In genomic region chr20:45179166-45179565, GRCh38 we compare ENCODE assay signal across 35 cellular contexts. TPM values are rescaled to one million over a fixed set of nuclear protein-coding genes. Genes with fewer than 3 reads are reported as not detected.
"Had no signal": no experiment of that assay in that cellular context is flagged by ENCODE, and none has a peak within 500 bp of the region (broad histone marks: within the 10 kb centered on the region; RNA-seq: fewer than 3 reads in every experiment).

No MANE protein-coding gene starts in this region.

- FAIRE-seq: astrocyte, colon had no signal

- H3K9me3 ChIP-seq: gastroesophageal sphincter, mucosa of descending colon, thyroid gland, upper lobe of right lung had no signal

- H3K27me3 ChIP-seq: thyroid gland, upper lobe of right lung had no signal

- H3K4me3 Mint-ChIP-seq: activated B cell treated with CpG ODN at 0.5 μM for 24 hours; activated CD4-positive, alpha-beta T cell treated with anti-CD3 and anti-CD28 coated beads for 36 hours; activated naive CD8-positive, alpha-beta T cell; activated T-cell treated with anti-CD3 and anti-CD28 coated beads, Interleukin-2, amount 50 U/mL, for 4 hours; neural crest cell; T-helper 1 cell treated with Interleukin-12 subunit alpha and Interleukin-12 subunit beta and Interleukin-4 antibody, amounts not matched to agents 30 μg/mL and 1 μg/mL, for 36 hours had no signal

- H3K27ac ChIP-seq: gastroesophageal sphincter, thyroid gland, upper lobe of right lung had no signal

- H3K27ac Mint-ChIP-seq: activated B cell treated with CpG ODN at 0.5 μM for 24 hours; activated CD4-positive, alpha-beta T cell treated with anti-CD3 and anti-CD28 coated beads for 36 hours; activated naive CD8-positive, alpha-beta T cell; activated T-helper 2 cell treated with anti-CD3 and anti-CD28 coated beads, Interferon-gamma antibody, Interleukin-2, Interleukin-4, amounts not matched to agents 10 μg/mL and 5 μg/mL and 100 μg/mL, durations not matched to agents 14 hours and 24 hours and 36 hours; T-helper 1 cell treated with Interleukin-12 subunit alpha and Interleukin-12 subunit beta and Interleukin-4 antibody, amounts not matched to agents 30 μg/mL and 1 μg/mL, for 36 hours had no signal

- H3K4me1 Mint-ChIP-seq: activated B cell treated with CpG ODN at 0.5 μM for 24 hours; activated CD4-positive, alpha-beta T cell treated with anti-CD3 and anti-CD28 coated beads for 36 hours; neural crest cell had no signal

- ATAC-seq: activated CD4-positive, alpha-beta T cell treated with anti-CD3 and anti-CD28 coated beads for 36 hours; activated T-cell treated with anti-CD3 and anti-CD28 coated beads, Interleukin-2, amount 50 U/mL, for 4 hours; gastroesophageal sphincter; left cardiac atrium; mucosa of descending colon; sciatic nerve; stimulated activated naive CD8-positive, alpha-beta T cell treated with anti-CD3 and anti-CD28 coated beads, Interleukin-15, Interleukin-2, amounts not matched to agents 100 U/mL and 50 U/mL, for 24 hours; upper lobe of right lung had no signal

- H3K36me3 ChIP-seq: gastroesophageal sphincter, thyroid gland, upper lobe of right lung had no signal

- DNase-seq: activated B cell treated with CpG ODN at 0.5 μM for 24 hours; activated CD4-positive, alpha-beta T cell treated with anti-CD3 and anti-CD28 coated beads for 36 hours; activated CD4-positive, alpha-beta T cell treated with anti-CD3 and anti-CD28 coated beads, Interleukin-2, amount 50 U/mL, for 4 hours; activated CD8-positive, alpha-beta memory T cell treated with anti-CD3 and anti-CD28 coated beads for 24 hours; activated CD8-positive, alpha-beta memory T cell treated with anti-CD3 and anti-CD28 coated beads, Interleukin-2, amount 50 U/mL, for 48 hours; activated naive CD4-positive, alpha-beta T cell; activated T-cell treated with anti-CD3 and anti-CD28 coated beads, Interleukin-2, amount 50 U/mL, for 4 hours; central memory CD4-positive, alpha-beta T cell; effector memory CD4-positive, alpha-beta T cell; head of caudate nucleus; islet precursor cell; left cardiac atrium; mesenchymal stem cell; mucosa of descending colon; stimulated activated CD4-positive, alpha-beta T cell treated with anti-CD3 and anti-CD28 coated beads, Interleukin-4, amount 100 ng/mL, for 1 hour; stimulated activated naive CD8-positive, alpha-beta T cell treated with anti-CD3 and anti-CD28 coated beads, Interleukin-15, Interleukin-2, amounts not matched to agents 100 U/mL and 50 U/mL, for 24 hours; substantia nigra; T1000; thyroid gland; upper lobe of right lung had no signal

- H3K36me3 Mint-ChIP-seq: activated naive CD8-positive, alpha-beta T cell had no signal

- H3K4me1 ChIP-seq: gastroesophageal sphincter, thyroid gland, upper lobe of right lung had no signal

- H3K4me2 ChIP-seq: smooth muscle cell had no signal

- H3K4me3 ChIP-seq: gastroesophageal sphincter, mucosa of descending colon, smooth muscle cell, thyroid gland, upper lobe of right lung had no signal

- H3K9me3 Mint-ChIP-seq: activated B cell treated with CpG ODN at 0.5 μM for 24 hours; activated T-cell treated with anti-CD3 and anti-CD28 coated beads, Interleukin-2, amount 50 U/mL, for 4 hours; activated T-helper 2 cell treated with anti-CD3 and anti-CD28 coated beads, Interferon-gamma antibody, Interleukin-2, Interleukin-4, amounts not matched to agents 10 μg/mL and 5 μg/mL and 100 μg/mL, durations not matched to agents 14 hours and 24 hours and 36 hours; T-helper 1 cell treated with Interleukin-12 subunit alpha and Interleukin-12 subunit beta and Interleukin-4 antibody, amounts not matched to agents 30 μg/mL and 1 μg/mL, for 36 hours had no signal

RNA-seq across cellular contexts. Expression of gene PI3, which starts 4.5 kb away (rescaled TPM):
- total RNA-seq: activated B cell treated with CpG ODN at 0.5 μM for 24 hours; activated CD4-positive, alpha-beta T cell treated with anti-CD3 and anti-CD28 coated beads for 36 hours; activated T-helper 2 cell treated with anti-CD3 and anti-CD28 coated beads, Interferon-gamma antibody, Interleukin-2, Interleukin-4, amounts not matched to agents 10 μg/mL and 5 μg/mL and 100 μg/mL, durations not matched to agents 14 hours and 24 hours and 36 hours; astrocyte; dermis microvascular lymphatic vessel endothelial cell; neural crest cell; posterior vena cava; smooth muscle cell; thyroid gland had no signal
- polyA plus RNA-seq: smooth muscle cell had no signal

RNA-seq across cellular contexts. Expression of gene SEMG1, which starts 27.7 kb away (rescaled TPM):
- total RNA-seq: activated B cell treated with CpG ODN at 0.5 μM for 24 hours; activated CD4-positive, alpha-beta T cell treated with anti-CD3 and anti-CD28 coated beads for 36 hours; activated T-cell treated with anti-CD3 and anti-CD28 coated beads, Interleukin-2, amount 50 U/mL, for 4 hours; activated T-helper 2 cell treated with anti-CD3 and anti-CD28 coated beads, Interferon-gamma antibody, Interleukin-2, Interleukin-4, amounts not matched to agents 10 μg/mL and 5 μg/mL and 100 μg/mL, durations not matched to agents 14 hours and 24 hours and 36 hours; astrocyte; dermis microvascular lymphatic vessel endothelial cell; gastroesophageal sphincter; left cardiac atrium; mucosa of descending colon; neural crest cell; omental fat pad; posterior vena cava; renal cortical epithelial cell; sciatic nerve; smooth muscle cell; thyroid gland; upper lobe of right lung had no signal
- polyA plus RNA-seq: esophagus, smooth muscle cell had no signal

RNA-seq across cellular contexts. Expression of gene SEMG2, which starts 42.0 kb away (rescaled TPM):
- total RNA-seq: activated B cell treated with CpG ODN at 0.5 μM for 24 hours; activated CD4-positive, alpha-beta T cell treated with anti-CD3 and anti-CD28 coated beads for 36 hours; activated T-cell treated with anti-CD3 and anti-CD28 coated beads, Interleukin-2, amount 50 U/mL, for 4 hours; activated T-helper 2 cell treated with anti-CD3 and anti-CD28 coated beads, Interferon-gamma antibody, Interleukin-2, Interleukin-4, amounts not matched to agents 10 μg/mL and 5 μg/mL and 100 μg/mL, durations not matched to agents 14 hours and 24 hours and 36 hours; astrocyte; dermis microvascular lymphatic vessel endothelial cell; gastroesophageal sphincter; left cardiac atrium; lower leg skin; mucosa of descending colon; neural crest cell; omental fat pad; posterior vena cava; renal cortical epithelial cell; sciatic nerve; smooth muscle cell; thyroid gland; upper lobe of right lung had no signal
- polyA plus RNA-seq: esophagus, smooth muscle cell had no signal

RNA-seq across cellular contexts. Expression of gene WFDC12, which starts 54.9 kb away (rescaled TPM):
- total RNA-seq: activated B cell treated with CpG ODN at 0.5 μM for 24 hours; activated CD4-positive, alpha-beta T cell treated with anti-CD3 and anti-CD28 coated beads for 36 hours; activated T-cell treated with anti-CD3 and anti-CD28 coated beads, Interleukin-2, amount 50 U/mL, for 4 hours; activated T-helper 2 cell treated with anti-CD3 and anti-CD28 coated beads, Interferon-gamma antibody, Interleukin-2, Interleukin-4, amounts not matched to agents 10 μg/mL and 5 μg/mL and 100 μg/mL, durations not matched to agents 14 hours and 24 hours and 36 hours; astrocyte; dermis microvascular lymphatic vessel endothelial cell; gastroesophageal sphincter; left cardiac atrium; mucosa of descending colon; neural crest cell; omental fat pad; posterior vena cava; renal cortical epithelial cell; sciatic nerve; smooth muscle cell; thyroid gland had no signal
- polyA plus RNA-seq: smooth muscle cell had no signal
